Comparison of ENCODE assay signal across 8 cellular contexts in genomic region chr18:79679552-79680099, GRCh38. TPM values are rescaled to one million over a fixed set of nuclear protein-coding genes. Genes with fewer than 3 reads are reported as not detected.
DNase-seq lines count a peak whose midpoint lies in the region; FAIRE-seq lines count a peak whose summit lies in the region.

TSS of gene CTDP1 (plus strand) at chr18:79679803. CDS start at chr18:79679948, 145 bp downstream.

- H3K9ac ChIP-seq in ES-I3 (ENCODE audit: low read depth, low read length), result peak within 1 kb of the TSS; percentile 94

- H3K9me3 ChIP-seq in ES-I3 (ENCODE audit: control insufficient read depth, insufficient read depth, low read length) (0 out of 2 replicates have a peak, but pooled peaks cover 3% of the 10 kb centered on the region), neuron (ENCODE audit: low read length) (no peaks in the 10 kb centered on the region)

- H3K4me1 ChIP-seq in ES-I3 (ENCODE audit: insufficient read depth, low read length) (peaks cover 11% of the 10 kb centered on the region; the same call in 1 of the 2 replicates), neuron (ENCODE audit: insufficient read depth, low read length) (peaks cover 25% of the 10 kb centered on the region)

- DNase-seq in H4 (ENCODE audit: low spot score) (peak; percentile 94), LoVo (ENCODE audit: low spot score) (peak; percentile 89), SHP77 (lab: John Stamatoyannopoulos, UW) (peak; percentile 76 to 92), frontal cortex (ENCODE audit: low spot score in 2 of 2) (peak; percentile 95 to 98), stromal cell of bone marrow (ENCODE audit: low read depth) (peak; percentile 85)
- DNase-seq in activated gamma-delta T cell treated with anti-CD3 and anti-CD28 coated beads, Interleukin-2, amount 50 U/mL, for 16 hours (ENCODE audit: low read depth), result peak; percentile 78

- H3K36me3 ChIP-seq in ES-I3 (ENCODE audit: insufficient read depth, low read length) (peaks cover 5% of the 10 kb centered on the region; the same call in 1 of the 2 replicates), neuron (ENCODE audit: insufficient read depth, low read length) (peaks cover 17% of the 10 kb centered on the region)

- H3K4me3 ChIP-seq in neuron (ENCODE audit: low read length), result peak within 1 kb of the TSS; percentile 85

- H2AFZ ChIP-seq in neuron (ENCODE audit: low read depth, low read length), result peak within 1 kb of the TSS; percentile 91

- no peaks in the 10 kb centered on the region for H3K27me3 ChIP-seq in neuron (ENCODE audit: insufficient read depth, low read length)

- no peak for FAIRE-seq in frontal cortex (lab: Jason Lieb, UNC)

RNA-seq across cellular contexts. Expression of gene CTDP1, which starts in this region (rescaled TPM):
- 10.3 and 14.7 TPM in 2 replicates for total RNA-seq in H4 (2014; rRNA removed; shearing (Covaris generic))
- 16.7 TPM for total RNA-seq in frontal cortex

Comparison
In these comparisons a context has a peak if more than half of its experiments do, and no peak if none do; other contexts are left out.
1. Peak in every context shown above with its lines: DNase-seq and H3K4me3 ChIP-seq.